Comparison of ENCODE assay signal across 8 cellular contexts in the genomic region with DNA sequence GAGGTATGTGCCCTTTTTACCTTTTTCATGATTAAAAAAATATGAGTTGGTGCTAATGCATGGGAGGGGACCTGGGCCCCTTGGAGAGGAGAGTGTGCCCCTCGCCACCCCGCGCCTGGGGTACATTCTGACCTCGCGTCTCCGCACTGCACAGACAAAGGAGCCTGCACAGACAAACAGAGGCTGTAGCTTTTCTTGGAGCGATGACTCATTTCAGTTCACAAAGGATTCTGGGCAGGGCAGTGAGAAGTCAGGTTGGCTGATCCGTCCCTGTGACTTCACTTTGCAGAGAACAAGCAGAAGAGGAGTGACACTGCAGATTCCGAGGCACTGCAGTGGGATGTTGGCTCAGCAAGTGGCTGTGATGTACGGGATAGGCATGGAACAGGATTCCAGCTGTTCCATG.
A peak's percentile ranks its signal among the peaks of the same experiment; 100 is the strongest.
DNase-seq lines count a peak whose midpoint lies in the region; ATAC-seq and TF ChIP-seq lines count a peak whose summit lies in the region.

No MANE protein-coding gene starts in this region.

- peak overlapping the region; percentile 15; the same call in 1 of the 2 replicates for H3K4me3 ChIP-seq in H7 (ENCODE audit: insufficient read depth, low read depth, low read length)
- peak overlapping the region; percentile 71 for H3K4me3 ChIP-seq in PC-3 (ENCODE audit: low read length)
- peak overlapping the region; percentile 44 to 56 (median 49) for H3K4me3 ChIP-seq in esophagus muscularis mucosa
- peak overlapping the region; percentile 29 for H3K4me3 ChIP-seq in mesodermal cell (ENCODE audit: extremely low read depth, insufficient read depth, low read length, poor library complexity, severe bottlenecking)

- H2AFZ ChIP-seq in PC-3 (ENCODE audit: low read length) = peak overlapping the region; percentile 95

- ATAC-seq in PC-3 = peak; percentile 96
- no peak for ATAC-seq in GM18520 (IDR thresholded peaks at IDR 0.05; ENCODE audit: unreplicated experiment)
- ATAC-seq in effector memory CD8-positive, alpha-beta T cell (replicated peaks) = no peak

- CTCF ChIA-PET in PC-3 (lab: Charles Lee) = no interaction called here

- peak overlapping the region; percentile 95 for H3K4me2 ChIP-seq in PC-3 (ENCODE audit: low read length)

- peaks cover 14% of the 10 kb centered on the region for H3K4me1 ChIP-seq in PC-3 (ENCODE audit: insufficient read depth, low read length)
- H3K4me1 ChIP-seq in esophagus muscularis mucosa = peaks cover 21 to 31% (median 24%) of the 10 kb centered on the region in 4 donors
- H3K4me1 ChIP-seq in mesodermal cell (ENCODE audit: control insufficient read depth, insufficient read depth, low read length, poor library complexity, severe bottlenecking) = peaks cover 18% of the 10 kb centered on the region

- no TSS peak for BruUV-seq in PC-3 (replicated peaks; lab: Mats Ljungman, UMichigan)

- peak overlapping the region; percentile 72 for H3K27ac ChIP-seq in PC-3 (ENCODE audit: low read length)
- H3K27ac ChIP-seq in esophagus muscularis mucosa (replicated peaks in 1 of 4) = peak overlapping the region; percentile 75 to 83 (median 76)
- peak overlapping the region; percentile 99 for H3K27ac ChIP-seq in mesodermal cell (ENCODE audit: low read depth, low read length, severe bottlenecking)

- H3K9me3 ChIP-seq in PC-3 (ENCODE audit: low read length) = no peaks in the 10 kb centered on the region
- no peaks in the 10 kb centered on the region for H3K9me3 ChIP-seq in esophagus muscularis mucosa
- H3K9me3 ChIP-seq in mesodermal cell (ENCODE audit: control insufficient read depth, low read length) = no peaks in the 10 kb centered on the region

- H3F3A ChIP-seq in PC-3 (ENCODE audit: low read length, unreplicated experiment) = no peaks in the 10 kb centered on the region

- H3K27me3 ChIP-seq in H7 (ENCODE audit: control insufficient read depth, insufficient read depth, low read length) = no peaks in the 10 kb centered on the region
- H3K27me3 ChIP-seq in PC-3 (ENCODE audit: low read length) = no peaks in the 10 kb centered on the region
- H3K27me3 ChIP-seq in esophagus muscularis mucosa = no peaks in the 10 kb centered on the region

- intact Hi-C loops in PC-3 (cut with micrococcal nuclease) = no loop called here
- intact Hi-C loops in esophagus muscularis mucosa (cut with DNase I) = loop anchor here (10.0 kb wide), 1 partner anchor 543 kb away; the partner anchor contains the start of gene CDKN2AIP

- no peaks in the 10 kb centered on the region for H4K20me1 ChIP-seq in PC-3 (ENCODE audit: low read length)

- no peaks in the 10 kb centered on the region for H3K36me3 ChIP-seq in H7 (replicated peaks; ENCODE audit: control insufficient read depth, insufficient read depth, low read length)
- no peaks in the 10 kb centered on the region for H3K36me3 ChIP-seq in PC-3 (ENCODE audit: low read depth, low read length)
- no peaks in the 10 kb centered on the region for H3K36me3 ChIP-seq in esophagus muscularis mucosa
- H3K36me3 ChIP-seq in mesodermal cell (ENCODE audit: control insufficient read depth, insufficient read depth, low read length) = no peaks in the 10 kb centered on the region

- 11% methylated on average over 10 of the region's 10 CpGs for WGBS in esophagus muscularis mucosa
- WGBS in mesodermal cell (ENCODE audit: insufficient coverage in 2 of 2), 2 experiments = 15 to 18% methylated on average over 6 to 8 of the region's 10 CpGs

- POLR2A ChIA-PET in PC-3 (lab: Charles Lee; ENCODE audit: unreplicated experiment) = interaction anchor here (0.5 kb wide), 1 partner anchor 550 kb away, joined by 3 read pairs; no protein-coding TSS in a partner anchor

- H3K9me3 Mint-ChIP-seq in effector memory CD8-positive, alpha-beta T cell = no peaks in the 10 kb centered on the region

- no peak overlapping the region for H3K27ac Mint-ChIP-seq in effector memory CD8-positive, alpha-beta T cell

- H3K4me1 Mint-ChIP-seq in effector memory CD8-positive, alpha-beta T cell (ENCODE audit: low read depth in 2 of 2) = no peaks in the 10 kb centered on the region

- no peak overlapping the region for H3K4me3 Mint-ChIP-seq in effector memory CD8-positive, alpha-beta T cell

- H3K36me3 Mint-ChIP-seq in effector memory CD8-positive, alpha-beta T cell (ENCODE audit: insufficient read depth) = no peaks in the 10 kb centered on the region

- H3K79me2 ChIP-seq in PC-3 (ENCODE audit: low read length) = no peaks in the 10 kb centered on the region; the same call in 1 of the 2 replicates

- H3K27me3 Mint-ChIP-seq in effector memory CD8-positive, alpha-beta T cell = peaks cover 20 to 36% of the 10 kb centered on the region in 2 donors

- no peaks in the 10 kb centered on the region for H3K9me2 ChIP-seq in PC-3 (replicated peaks; ENCODE audit: low read length)

- no peak for TF ChIP-seq EP300 in esophagus muscularis mucosa (IDR thresholded peaks at IDR 0.05)

- no peak for TF ChIP-seq POLR2A in esophagus muscularis mucosa (IDR thresholded peaks at IDR 0.05; ENCODE audit: low read depth)

- H3K9ac ChIP-seq in PC-3 (ENCODE audit: low read length) = peak overlapping the region; percentile 49

- DNase-seq in H7 (peak; percentile 63), PC-3 (peak; percentile 84), esophagus muscularis mucosa (ENCODE audit: extremely low spot score) (no peak), NCI-H526 treated with DMSO at 0.1 percent for 48 hours (lab: John Stamatoyannopoulos, UW) (no peak)
- DNase-seq in activated T-cell treated with anti-CD3 and anti-CD28 coated beads, Interleukin-2, amount 50 U/mL, for 1 hour = no peak
- DNase-seq in effector memory CD8-positive, alpha-beta T cell = no peak

- TF ChIP-seq CTCF in PC-3 (conservative IDR thresholded peaks at IDR 0.05; ENCODE audit: low read depth, low read length) (no peak), esophagus muscularis mucosa (IDR thresholded peaks at IDR 0.05) (no peak)

Comparison
In these comparisons a context has a peak if more than half of its experiments do, and no peak if none do; other contexts are left out.
1. DNase-seq: peak in H7 (single experiment) and PC-3 (single experiment); none in esophagus muscularis mucosa (single experiment), activated T-cell treated with anti-CD3 and anti-CD28 coated beads, Interleukin-2, amount 50 U/mL, for 1 hour (single experiment), effector memory CD8-positive, alpha-beta T cell (0 of 3) and NCI-H526 treated with DMSO at 0.1 percent for 48 hours (single experiment).
2. H3K4me3 ChIP-seq: peak in every context shown above with its lines; median percentile 71 in PC-3; 49 in esophagus muscularis mucosa; 29 in mesodermal cell; 15 in H7.
3. Peak in every context shown above with its lines, with median percentiles within 50 percentile points of each other: H3K27ac ChIP-seq.